ENCODE assay signal across 13 cellular contexts in genomic region chr2:42135381-42136312, GRCh38. TPM values are rescaled to one million over a fixed set of nuclear protein-coding genes. Genes with fewer than 3 reads are reported as not detected.
DNase-seq lines count a peak whose midpoint lies in the region; ATAC-seq and TF ChIP-seq lines count a peak whose summit lies in the region.
"Had no signal": no experiment of that assay in that cellular context is flagged by ENCODE, and none has a peak within 500 bp of the region (broad histone marks: within the 10 kb centered on the region; RNA-seq: fewer than 3 reads in every experiment).

No MANE protein-coding gene starts in this region.

- H3K4me1 Mint-ChIP-seq in T-helper 1 cell treated with Interleukin-12 subunit alpha and Interleukin-12 subunit beta and Interleukin-4 antibody, amounts not matched to agents 30 μg/mL and 1 μg/mL, for 36 hours (ENCODE audit: low read depth), result peaks cover 66% of the 10 kb centered on the region
- H3K4me1 Mint-ChIP-seq in activated B cell treated with CpG ODN at 0.5 μM for 24 hours, result peaks cover 56% of the 10 kb centered on the region
- H3K4me1 Mint-ChIP-seq in natural killer cell, result peaks cover 29 to 32% of the 10 kb centered on the region in 2 donors

- no peak overlapping the region for H2AFZ ChIP-seq in MM.1S (ENCODE audit: low read length)

- no peak overlapping the region for H3K4me3 ChIP-seq in MM.1S (ENCODE audit: low read length)
- H3K4me3 ChIP-seq: right atrium auricular region had no signal

- peak overlapping the region; percentile 88 for H3K27ac Mint-ChIP-seq in T-helper 1 cell treated with Interleukin-12 subunit alpha and Interleukin-12 subunit beta and Interleukin-4 antibody, amounts not matched to agents 30 μg/mL and 1 μg/mL, for 36 hours
- H3K27ac Mint-ChIP-seq in activated B cell treated with CpG ODN at 0.5 μM for 24 hours (peak overlapping the region; percentile 81), natural killer cell (peak overlapping the region; percentile 69 to 95)

- H3K9me2 ChIP-seq in MM.1S (replicated peaks; ENCODE audit: insufficient read depth, low read length), result no peaks in the 10 kb centered on the region

- POLR2A ChIA-PET in activated B cell treated with CpG ODN at 0.5 μM for 24 hours (lab: Charles Lee), result interaction anchor here (1.1 to 2.4 kb wide), 5 partner anchors 9 to 1460 kb away, joined by 3 to 31 read pairs (median 8); partner anchors contain the start of gene THADA

- no peaks in the 10 kb centered on the region for H4K20me1 ChIP-seq in MM.1S (ENCODE audit: insufficient read depth, low read length)

- no peaks in the 10 kb centered on the region; the same call in 1 of the 2 replicates for H3F3A ChIP-seq in MM.1S (ENCODE audit: insufficient read depth, low read length)

- ATAC-seq in activated B cell treated with CpG ODN at 0.5 μM for 24 hours (ENCODE audit: low read depth), result no peak
- no peak for ATAC-seq in natural killer cell
- no peak for ATAC-seq in HG03280 (IDR thresholded peaks at IDR 0.05; ENCODE audit: unreplicated experiment)
- no peak for ATAC-seq in HG02642 (IDR thresholded peaks at IDR 0.05; ENCODE audit: poor library complexity, unreplicated experiment)

- peak overlapping the region; percentile 3; the same call in 1 of the 2 replicates for H3K4me2 ChIP-seq in MM.1S (ENCODE audit: low read depth, low read length)

- no peaks in the 10 kb centered on the region for H3K27me3 ChIP-seq in MM.1S (replicated peaks; ENCODE audit: insufficient read depth, low read length)
- H3K27me3 ChIP-seq: right atrium auricular region had no signal

- H3K9me3 Mint-ChIP-seq in T-helper 1 cell treated with Interleukin-12 subunit alpha and Interleukin-12 subunit beta and Interleukin-4 antibody, amounts not matched to agents 30 μg/mL and 1 μg/mL, for 36 hours, result no peaks in the 10 kb centered on the region
- no peaks in the 10 kb centered on the region for H3K9me3 Mint-ChIP-seq in activated B cell treated with CpG ODN at 0.5 μM for 24 hours
- no peaks in the 10 kb centered on the region for H3K9me3 Mint-ChIP-seq in natural killer cell

- TF ChIP-seq CTCF in MM.1S (IDR thresholded peaks at IDR 0.05; ENCODE audit: low read length) (no peak), activated B cell treated with CpG ODN at 0.5 μM for 24 hours (IDR thresholded peaks at IDR 0.05) (no peak), natural killer cell (IDR thresholded peaks at IDR 0.05) (no peak)

- H3K36me3 ChIP-seq in MM.1S (replicated peaks; ENCODE audit: insufficient read depth, low read length), result no peaks in the 10 kb centered on the region
- H3K36me3 ChIP-seq: right atrium auricular region had no signal

- CTCF ChIA-PET in activated B cell treated with CpG ODN at 0.5 μM for 24 hours (lab: Charles Lee), result interaction anchor here (1.1 to 2.3 kb wide), 6 partner anchors 27 to 61 kb away, joined by 3 to 9 read pairs (median 5); no protein-coding TSS in a partner anchor

- peaks cover 26% of the 10 kb centered on the region for H3K4me1 ChIP-seq in MM.1S (ENCODE audit: low read length)

- H3K27me3 Mint-ChIP-seq in T-helper 1 cell treated with Interleukin-12 subunit alpha and Interleukin-12 subunit beta and Interleukin-4 antibody, amounts not matched to agents 30 μg/mL and 1 μg/mL, for 36 hours (ENCODE audit: low read depth), result no peaks in the 10 kb centered on the region
- H3K27me3 Mint-ChIP-seq in activated B cell treated with CpG ODN at 0.5 μM for 24 hours (no peaks in the 10 kb centered on the region), natural killer cell (ENCODE audit: low read depth in 2 of 2) (no peaks in the 10 kb centered on the region)

- no peak overlapping the region for H3K27ac ChIP-seq in MM.1S (ENCODE audit: low read length)
- H3K27ac ChIP-seq: right atrium auricular region had no signal

- no peak overlapping the region for H3K9ac ChIP-seq in MM.1S (ENCODE audit: low read length)

- peak overlapping the region; percentile 47 for H3K4me3 Mint-ChIP-seq in T-helper 1 cell treated with Interleukin-12 subunit alpha and Interleukin-12 subunit beta and Interleukin-4 antibody, amounts not matched to agents 30 μg/mL and 1 μg/mL, for 36 hours
- H3K4me3 Mint-ChIP-seq in activated B cell treated with CpG ODN at 0.5 μM for 24 hours (peak overlapping the region; percentile 33), natural killer cell (no peak overlapping the region)

- no peaks in the 10 kb centered on the region for H3K9me3 ChIP-seq in MM.1S (replicated peaks; ENCODE audit: insufficient read depth, low read length)
- H3K9me3 ChIP-seq: right atrium auricular region had no signal

- intact Hi-C loops in activated B cell treated with CpG ODN at 0.5 μM for 24 hours (cut with micrococcal nuclease) (loop anchor here (1.0 kb wide), 1 partner anchor 7 kb away; no protein-coding TSS in a partner anchor), natural killer cell (cut with micrococcal nuclease) (no loop called here)

- H3K79me2 ChIP-seq in MM.1S (ENCODE audit: low read length), result no peaks in the 10 kb centered on the region

- DNase-seq in T-helper 1 cell, result no peak
- DNase-seq in MM.1S, result no peak
- no peak for DNase-seq in activated B cell treated with CpG ODN at 0.5 μM for 24 hours
- no peak for DNase-seq in natural killer cell
- DNase-seq in stimulated activated CD4-positive, alpha-beta T cell treated with anti-CD3 and anti-CD28 coated beads, Interleukin-2, amount 100 ng/mL, for 48 hours, result no peak
- DNase-seq: 8988T; effector CD4-positive, alpha-beta T cell; hippocampal formation; NCI-H1092 had no signal

- H3K36me3 Mint-ChIP-seq in T-helper 1 cell treated with Interleukin-12 subunit alpha and Interleukin-12 subunit beta and Interleukin-4 antibody, amounts not matched to agents 30 μg/mL and 1 μg/mL, for 36 hours (ENCODE audit: low read depth), result no peaks in the 10 kb centered on the region
- H3K36me3 Mint-ChIP-seq in activated B cell treated with CpG ODN at 0.5 μM for 24 hours (ENCODE audit: low read depth) (no peaks in the 10 kb centered on the region), natural killer cell (no peaks in the 10 kb centered on the region)

RNA-seq across cellular contexts. Expression of gene EML4, which starts 33.5 kb away (rescaled TPM):
- total RNA-seq in activated B cell treated with CpG ODN at 0.5 μM for 24 hours (83.2 and 95.8 TPM in 2 replicates), natural killer cell (100 to 1,000 TPM in 1 of 3 donors, 10 to 100 TPM in 2; 88.4 to 136 (median 91.5) TPM)
